In the genomic region with DNA sequence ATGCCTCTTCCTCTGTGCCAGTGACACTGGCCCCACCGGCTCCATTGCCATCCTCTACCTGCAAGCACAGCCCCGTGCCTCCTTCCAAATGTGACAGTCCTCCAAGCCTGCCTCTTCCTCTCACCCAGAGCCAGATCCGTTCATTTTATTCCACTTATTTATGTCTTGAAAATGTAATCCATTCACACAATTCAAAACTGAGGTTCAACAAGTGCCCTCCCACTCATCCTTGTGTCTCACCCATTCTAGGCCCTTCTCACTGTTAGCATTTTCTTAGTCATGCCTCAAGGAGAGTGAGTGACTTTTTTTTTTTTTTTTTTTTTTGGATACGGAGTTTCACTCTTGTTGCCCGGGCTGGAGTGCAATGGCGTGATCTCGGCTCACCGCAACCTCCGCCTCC, we compare ENCODE assay signal across 34 cellular contexts. TPM values are rescaled to one million over a fixed set of nuclear protein-coding genes. Genes with fewer than 3 reads are reported as not detected.
"Had no signal": no experiment of that assay in that cellular context is flagged by ENCODE, and none has a peak within 500 bp of the region (broad histone marks: within the 10 kb centered on the region; RNA-seq: fewer than 3 reads in every experiment).

No MANE protein-coding gene starts in this region.

- H3K4me1 ChIP-seq: parathyroid adenoma, psoas muscle, suprapubic skin, testis, tibial artery, transverse colon, upper lobe of right lung, uterus had no signal

- H3K9me3 Mint-ChIP-seq: natural killer cell; nephron; neural crest cell; stimulated activated memory B cell treated with anti-CD40 and anti-IgM and Interleukin-4, amounts not matched to agents 10 μg/mL and 1 μg/mL and 100 μg/mL, for 72 hours; stimulated activated naive CD8-positive, alpha-beta T cell treated with anti-CD3 and anti-CD28 coated beads, Interleukin-15, amount 100 ng/mL, for 72 hours; type B pancreatic cell had no signal

- H3K4me3 ChIP-seq: ovary, psoas muscle, skin epidermis, smooth muscle cell, spleen, suprapubic skin, testis, tibial artery, transverse colon, upper lobe of right lung, uterus had no signal

- H3K4me1 Mint-ChIP-seq: natural killer cell had no signal

- H2AFZ ChIP-seq: parathyroid adenoma had no signal

- H3K27ac ChIP-seq: neutrophil, ovary, parathyroid adenoma, psoas muscle, skin epidermis, spleen, suprapubic skin, testis, tibial artery, transverse colon, upper lobe of right lung, uterus had no signal

- H3K27me3 Mint-ChIP-seq: stimulated activated naive CD8-positive, alpha-beta T cell treated with anti-CD3 and anti-CD28 coated beads, Interleukin-15, amount 100 ng/mL, for 72 hours; type B pancreatic cell had no signal

- H3K9me3 ChIP-seq: neutrophil, ovary, psoas muscle, spleen, suprapubic skin, testis, tibial artery, transverse colon, upper lobe of right lung, uterus had no signal

- H3K9ac ChIP-seq: parathyroid adenoma had no signal

- H3K36me3 ChIP-seq: neutrophil, ovary, spleen, suprapubic skin, tibial artery, transverse colon, upper lobe of right lung, uterus had no signal

- H3K36me3 Mint-ChIP-seq: naive thymus-derived CD4-positive, alpha-beta T cell; natural killer cell; stimulated activated memory B cell treated with anti-CD40 and anti-IgM and Interleukin-4, amounts not matched to agents 10 μg/mL and 1 μg/mL and 100 μg/mL, for 72 hours; type B pancreatic cell had no signal

- DNase-seq: naive thymus-derived CD4-positive, alpha-beta T cell; natural killer cell; ovary; psoas muscle; right cardiac atrium; spleen; stimulated activated CD4-positive, alpha-beta T cell treated with anti-CD3 and anti-CD28 coated beads, Interleukin-12 subunit alpha, Interleukin-12 subunit beta, amount 100 ng/mL, for 4 hours; stimulated activated CD4-positive, alpha-beta T cell treated with anti-CD3 and anti-CD28 coated beads, Interleukin-1b, Interleukin-23, amount 100 ng/mL, for 48 hours; stimulated activated CD4-positive, alpha-beta T cell treated with anti-CD3 and anti-CD28 coated beads, Interleukin-4, amount 100 ng/mL, for 1 hour; stimulated activated CD4-positive, alpha-beta T cell treated with anti-CD3 and anti-CD28 coated beads, Interleukin-4, amount 100 ng/mL, for 4 hours; stimulated activated CD8-positive, alpha-beta memory T cell treated with anti-CD3 and anti-CD28 coated beads, Interleukin-4, amount 100 ng/mL, for 48 hours; stimulated activated naive CD4-positive, alpha-beta T cell; stimulated activated naive CD8-positive, alpha-beta T cell treated with anti-CD3 and anti-CD28 coated beads, Interleukin-15, amount 100 ng/mL, for 72 hours; stimulated activated naive CD8-positive, alpha-beta T cell treated with anti-CD3 and anti-CD28 coated beads, Interleukin-15, Interleukin-2, amounts not matched to agents 100 U/mL and 50 U/mL, for 24 hours; substantia nigra; testis; tibial artery; transverse colon; upper lobe of right lung; uterus had no signal

- H3K4me3 Mint-ChIP-seq: naive thymus-derived CD4-positive, alpha-beta T cell; natural killer cell; nephron; neural crest cell; stimulated activated memory B cell treated with anti-CD40 and anti-IgM and Interleukin-4, amounts not matched to agents 10 μg/mL and 1 μg/mL and 100 μg/mL, for 72 hours; stimulated activated naive CD8-positive, alpha-beta T cell treated with anti-CD3 and anti-CD28 coated beads, Interleukin-15, amount 100 ng/mL, for 72 hours; type B pancreatic cell had no signal

- H3K27me3 ChIP-seq: neutrophil, ovary, spleen, testis, upper lobe of right lung, uterus had no signal

- H3K79me2 ChIP-seq: parathyroid adenoma had no signal

- H3K4me2 ChIP-seq: smooth muscle cell had no signal

- H3K27ac Mint-ChIP-seq: naive thymus-derived CD4-positive, alpha-beta T cell; natural killer cell; nephron; progenitor cell of endocrine pancreas; stimulated activated memory B cell treated with anti-CD40 and anti-IgM and Interleukin-4, amounts not matched to agents 10 μg/mL and 1 μg/mL and 100 μg/mL, for 72 hours; type B pancreatic cell had no signal

RNA-seq across cellular contexts. Expression of gene FKBP6, which starts 41.7 kb away (rescaled TPM):
- total RNA-seq: natural killer cell, neural crest cell, omental fat pad, progenitor cell of endocrine pancreas, psoas muscle, renal cortical epithelial cell, right cardiac atrium, sciatic nerve, smooth muscle cell, spleen, suprapubic skin, transverse colon, upper lobe of right lung, urinary bladder had no signal
- polyA plus RNA-seq: naive thymus-derived CD4-positive, alpha-beta T cell; psoas muscle; right cardiac atrium; smooth muscle cell; urinary bladder had no signal

RNA-seq across cellular contexts. Expression of gene TRIM50, which starts 41.7 kb away (rescaled TPM):
- total RNA-seq: naive thymus-derived CD4-positive, alpha-beta T cell; natural killer cell; neural crest cell; smooth muscle cell; transverse colon had no signal
- polyA plus RNA-seq: naive thymus-derived CD4-positive, alpha-beta T cell; smooth muscle cell had no signal
